Comparison of ENCODE assay signal across 8 cellular contexts in genomic region chr18:63319383-63320040, GRCh38. TPM values are rescaled to one million over a fixed set of nuclear protein-coding genes. Genes with fewer than 3 reads are reported as not detected.
DNase-seq lines count a peak whose midpoint lies in the region; ATAC-seq and TF ChIP-seq lines count a peak whose summit lies in the region.

Gene BCL2, minus strand, starts transcription at chr18:63319769.

- no peak for TF ChIP-seq CTCF in OCI-LY7 (conservative IDR thresholded peaks at IDR 0.05; ENCODE audit: low read length)
- no peak for TF ChIP-seq CTCF in retinal pigment epithelial cell (conservative IDR thresholded peaks at IDR 0.05; ENCODE audit: low read depth, low read length)

- ATAC-seq in HG03103 (IDR thresholded peaks at IDR 0.05; ENCODE audit: low read depth, unreplicated experiment) = peak; percentile 3

- no peaks in the 10 kb centered on the region for H3K36me3 ChIP-seq in OCI-LY7 (ENCODE audit: insufficient read depth, low read length)

- H3K9me3 ChIP-seq in OCI-LY7 (ENCODE audit: low read length) = no peaks in the 10 kb centered on the region

- intact Hi-C loops in OCI-LY7 (cut with micrococcal nuclease; ENCODE audit: unreplicated experiment) = loop anchor here (5.0 kb wide), 2 partner anchors 112 to 202 kb away; no protein-coding TSS in a partner anchor

- H3K79me2 ChIP-seq in OCI-LY7 (ENCODE audit: insufficient read depth, low read depth, low read length) = no peaks in the 10 kb centered on the region

- peak within 1 kb of the TSS; percentile 72 for H3K4me3 ChIP-seq in OCI-LY7 (ENCODE audit: low read depth, low read length, poor library complexity, severe bottlenecking)
- peak within 1 kb of the TSS; percentile 51 for H3K4me3 ChIP-seq in iPS-11a (ENCODE audit: low read depth, low read length)
- peak within 1 kb of the TSS; percentile 86 for H3K4me3 ChIP-seq in retinal pigment epithelial cell (ENCODE audit: low read length)

- TF ChIP-seq POLR2A in GM18526 (IDR thresholded peaks at IDR 0.05; ENCODE audit: extremely low read depth, insufficient read length) = peak; percentile 38

- DNase-seq in AG08395 (ENCODE audit: low spot score) (peak; percentile 22), OCI-LY7 (ENCODE audit: low spot score) (peak; percentile 16), astrocyte of the hippocampus (ENCODE audit: low read depth, low spot score) (peak; percentile 72), retinal pigment epithelial cell (ENCODE audit: low read depth) (no peak), DMS153 (lab: John Stamatoyannopoulos, UW) (no peak)

- CTCF ChIA-PET in OCI-LY7 (lab: Charles Lee; ENCODE audit: unreplicated experiment) = no interaction called here

- H3K9me2 ChIP-seq in OCI-LY7 (ENCODE audit: insufficient read depth, low read length) = no peaks in the 10 kb centered on the region

- no peaks in the 10 kb centered on the region for H4K20me1 ChIP-seq in OCI-LY7 (ENCODE audit: insufficient read depth, low read length)

- H3K4me2 ChIP-seq in OCI-LY7 (ENCODE audit: low read length) = peak within 1 kb of the TSS; percentile 76

- BruUV-seq in OCI-LY7 (replicated peaks; lab: Mats Ljungman, UMichigan) = no TSS peak

- peak within 1 kb of the TSS; percentile 78 for H2AFZ ChIP-seq in OCI-LY7 (ENCODE audit: low read length)

- H3K27ac ChIP-seq in OCI-LY7 (ENCODE audit: low read depth, low read length, poor library complexity, severe bottlenecking) = no peak within 1 kb of the TSS

- POLR2A ChIA-PET in OCI-LY7 (lab: Charles Lee) = interaction anchor here (0.6 to 0.8 kb wide), 2 partner anchors 198 to 998 kb away, joined by 3 to 4 read pairs; no protein-coding TSS in a partner anchor

- H3K4me1 ChIP-seq in OCI-LY7 (ENCODE audit: insufficient read depth, low read length, poor library complexity, severe bottlenecking) = peaks cover 17% of the 10 kb centered on the region

RNA-seq across cellular contexts. Expression of gene BCL2, which starts in this region (rescaled TPM):
- total RNA-seq in OCI-LY7 (2014; rRNA removed; shearing (Covaris generic)) = 1.4 and 1.9 TPM in 2 replicates
- total RNA-seq in OCI-LY7 (2022) = 2.5 and 3.0 TPM in 2 replicates

Comparison
In these comparisons a context has a peak if more than half of its experiments do, and no peak if none do; other contexts are left out.
1. DNase-seq: peak in AG08395 (single experiment), OCI-LY7 (single experiment) and astrocyte of the hippocampus (single experiment); none in retinal pigment epithelial cell (single experiment) and DMS153 (single experiment).
2. Peak in every context shown above with its lines, with median percentiles within 50 percentile points of each other: H3K4me3 ChIP-seq.